ENCODE assay signal across 27 cellular contexts in the genomic region with DNA sequence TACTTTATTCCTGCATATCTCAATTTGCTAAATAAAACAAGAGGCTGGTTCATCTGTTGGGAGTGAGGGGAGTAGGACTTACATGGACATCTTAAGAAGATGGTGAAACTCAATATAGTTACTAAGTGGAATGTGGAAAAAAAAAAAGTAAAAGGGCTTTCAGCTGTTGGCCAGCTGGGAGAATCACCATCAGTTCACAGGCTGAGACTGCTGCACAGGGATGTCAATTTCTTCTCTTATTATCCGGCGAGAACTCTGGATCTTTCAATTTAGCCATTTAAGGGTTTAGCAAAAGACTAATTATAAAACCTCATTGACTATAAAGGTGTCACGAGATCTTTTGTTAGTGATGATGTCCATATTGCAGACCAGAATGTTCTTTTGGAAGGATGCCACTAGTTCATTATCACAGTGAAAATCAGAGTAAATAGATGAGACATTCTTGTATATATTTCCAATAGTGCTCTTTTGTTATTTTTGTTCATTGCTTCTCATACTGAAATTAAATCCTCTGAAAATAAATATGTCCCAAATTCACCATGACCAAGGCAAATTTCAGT.
A peak's percentile ranks its signal among the peaks of the same experiment; 100 is the strongest.
DNase-seq lines count a peak whose midpoint lies in the region; ATAC-seq and TF ChIP-seq lines count a peak whose summit lies in the region.
"Had no signal": no experiment of that assay in that cellular context is flagged by ENCODE, and none has a peak within 500 bp of the region (broad histone marks: within the 10 kb centered on the region; RNA-seq: fewer than 3 reads in every experiment).

No MANE protein-coding gene starts in this region.

- peak overlapping the region; percentile 90 for H3K27ac ChIP-seq in A673 (ENCODE audit: low read depth, low read length, poor library complexity, severe bottlenecking)
- no peak overlapping the region for H3K27ac ChIP-seq in endodermal cell (ENCODE audit: low read depth, low read length)
- H3K27ac ChIP-seq: BLaER1 treated with 17β-estradiol and CSF1 and Interleukin-3, amounts not matched to agents 10 nM and 100 nM; breast epithelium; ovary had no signal

- H3K4me1 Mint-ChIP-seq in endodermal cell: no peaks in the 10 kb centered on the region
- H3K4me1 Mint-ChIP-seq: memory B cell had no signal

- no peak overlapping the region for H3K4me3 Mint-ChIP-seq in endodermal cell
- H3K4me3 Mint-ChIP-seq: activated CD8-positive, alpha-beta T cell treated with anti-CD3 and anti-CD28 coated beads, Interleukin-2, amount 10 ng/mL, durations not matched to agents 7 days and 5 days; dendritic cell treated with granulocyte-macrophage colony-stimulating factor and Interleukin-4, amounts not matched to agents 40 ng/mL and 50 ng/mL, for 4 days; memory B cell; naive thymus-derived CD8-positive, alpha-beta T cell had no signal

- no TSS peak for BruUV-seq in A673 (replicated peaks; lab: Mats Ljungman, UMichigan)

- no peaks in the 10 kb centered on the region for H3K36me3 ChIP-seq in A673 (ENCODE audit: insufficient read depth, low read length, poor library complexity, severe bottlenecking)
- H3K36me3 ChIP-seq in endodermal cell (ENCODE audit: control insufficient read depth, insufficient read depth, low read length): no peaks in the 10 kb centered on the region
- H3K36me3 ChIP-seq: BLaER1 treated with 17β-estradiol and CSF1 and Interleukin-3, amounts not matched to agents 10 nM and 100 nM; breast epithelium; HAP-1; ovary; upper lobe of left lung had no signal

- H3K36me3 Mint-ChIP-seq in endodermal cell (ENCODE audit: low read depth): no peaks in the 10 kb centered on the region
- H3K36me3 Mint-ChIP-seq: memory B cell had no signal

- no peak for ATAC-seq in HG03521 (IDR thresholded peaks at IDR 0.05; ENCODE audit: unreplicated experiment)
- ATAC-seq in GM18520 (IDR thresholded peaks at IDR 0.05; ENCODE audit: unreplicated experiment): no peak
- ATAC-seq: activated CD8-positive, alpha-beta T cell treated with anti-CD3 and anti-CD28 coated beads, Interleukin-2, amount 10 ng/mL, durations not matched to agents 7 days and 5 days; naive thymus-derived CD8-positive, alpha-beta T cell; right cardiac atrium; Right ventricle myocardium inferior had no signal

- H3K27ac Mint-ChIP-seq in endodermal cell: no peak overlapping the region
- H3K27ac Mint-ChIP-seq: activated CD8-positive, alpha-beta T cell treated with anti-CD3 and anti-CD28 coated beads, Interleukin-2, amount 10 ng/mL, durations not matched to agents 7 days and 5 days; dendritic cell treated with granulocyte-macrophage colony-stimulating factor and Interleukin-4, amounts not matched to agents 40 ng/mL and 50 ng/mL, for 4 days; memory B cell; naive thymus-derived CD8-positive, alpha-beta T cell had no signal

- H3K27me3 Mint-ChIP-seq in endodermal cell (ENCODE audit: insufficient read depth): no peaks in the 10 kb centered on the region
- H3K27me3 Mint-ChIP-seq: dendritic cell treated with granulocyte-macrophage colony-stimulating factor and Interleukin-4, amounts not matched to agents 40 ng/mL and 50 ng/mL, for 4 days had no signal

- DNase-seq in A673 (ENCODE audit: low spot score) (peak; percentile 13), LNCaP clone FGC (ENCODE audit: low read depth) (peak; percentile 37), choroid plexus epithelial cell (ENCODE audit: low read depth) (peak; percentile 58), left kidney (ENCODE audit: low read depth, low spot score) (peak; percentile 44), endodermal cell (no peak)
- no peak for DNase-seq in activated naive CD4-positive, alpha-beta T cell treated with Interleukin-2 at 50 U/mL for 16 hours
- DNase-seq: activated CD4-positive, CD25-positive, alpha-beta regulatory T cell treated with anti-CD3 and anti-CD28 coated beads, Interleukin-2, amount 50 U/mL, for 72 hours; activated CD8-positive, alpha-beta T cell treated with anti-CD3 and anti-CD28 coated beads, Interleukin-2, amount 10 ng/mL, durations not matched to agents 7 days and 5 days; activated gamma-delta T cell; Caco-2; foreskin melanocyte; MM.1S; naive thymus-derived CD8-positive, alpha-beta T cell; NCI-H1436 treated with DMSO at 0.1 percent for 48 hours; NCI-H748 treated with DMSO at 0.1 percent for 48 hours; OCI-M1; ovary; right cardiac atrium had no signal

- H3K9me3 ChIP-seq in A673 (ENCODE audit: low read depth, low read length, poor library complexity, severe bottlenecking) (no peaks in the 10 kb centered on the region), endodermal cell (ENCODE audit: control insufficient read depth, low read length) (no peaks in the 10 kb centered on the region)
- H3K9me3 ChIP-seq: BLaER1 treated with 17β-estradiol and CSF1 and Interleukin-3, amounts not matched to agents 10 nM and 100 nM; breast epithelium; Caco-2; HAP-1; ovary; upper lobe of left lung had no signal

- peaks cover 44% of the 10 kb centered on the region for H3K4me1 ChIP-seq in A673 (ENCODE audit: insufficient read depth, low read length, poor library complexity, severe bottlenecking)
- no peaks in the 10 kb centered on the region for H3K4me1 ChIP-seq in endodermal cell (ENCODE audit: control insufficient read depth, insufficient read depth, low read length)
- H3K4me1 ChIP-seq: BLaER1 treated with 17β-estradiol and CSF1 and Interleukin-3, amounts not matched to agents 10 nM and 100 nM; breast epithelium; Caco-2; HAP-1 had no signal

- CTCF ChIA-PET in A673 (lab: Charles Lee): no interaction called here

- intact Hi-C loops in A673 (cut with micrococcal nuclease; ENCODE audit: unreplicated experiment): no loop called here

- TF ChIP-seq CTCF in A673 (conservative IDR thresholded peaks at IDR 0.05; ENCODE audit: low read depth, low read length) (no peak), LNCaP clone FGC (IDR thresholded peaks at IDR 0.05; ENCODE audit: control insufficient read depth, extremely low read depth, insufficient read depth) (no peak), choroid plexus epithelial cell (conservative IDR thresholded peaks at IDR 0.05; ENCODE audit: low read depth, low read length) (no peak), endodermal cell (conservative IDR thresholded peaks at IDR 0.05) (no peak)

- WGBS in endodermal cell (ENCODE audit: insufficient coverage in 1 of 2, insufficient read length in 1 of 2), 2 experiments: 90 to 94% methylated on average over 1 to 3 of the region's 3 CpGs

- no peaks in the 10 kb centered on the region for H3K27me3 ChIP-seq in A673 (replicated peaks; ENCODE audit: insufficient read depth, low read depth, low read length, poor library complexity)
- no peaks in the 10 kb centered on the region for H3K27me3 ChIP-seq in endodermal cell (ENCODE audit: control insufficient read depth, insufficient read depth, low read length, poor library complexity, severe bottlenecking)
- H3K27me3 ChIP-seq: BLaER1 treated with 17β-estradiol and CSF1 and Interleukin-3, amounts not matched to agents 10 nM and 100 nM; breast epithelium; ovary; upper lobe of left lung had no signal

- POLR2A ChIA-PET in A673 (lab: Charles Lee; ENCODE audit: low non-redundant PET): no interaction called here

- H3K9me3 Mint-ChIP-seq in endodermal cell: no peaks in the 10 kb centered on the region
- H3K9me3 Mint-ChIP-seq: dendritic cell treated with granulocyte-macrophage colony-stimulating factor and Interleukin-4, amounts not matched to agents 40 ng/mL and 50 ng/mL, for 4 days; memory B cell; naive thymus-derived CD8-positive, alpha-beta T cell had no signal

- H3K4me3 ChIP-seq in A673 (ENCODE audit: low read depth, low read length, poor library complexity, severe bottlenecking) (no peak overlapping the region), LNCaP clone FGC (ENCODE audit: low read depth, low read length) (no peak overlapping the region), choroid plexus epithelial cell (ENCODE audit: low read depth, low read length) (no peak overlapping the region), endodermal cell (ENCODE audit: low read length) (no peak overlapping the region)
- H3K4me3 ChIP-seq: BLaER1 treated with 17β-estradiol and CSF1 and Interleukin-3, amounts not matched to agents 10 nM and 100 nM; breast epithelium; HAP-1; ovary; upper lobe of left lung had no signal

- H3K9ac ChIP-seq in endodermal cell (ENCODE audit: extremely low read depth, low read length, poor library complexity, severe bottlenecking): no peak overlapping the region
- H3K9ac ChIP-seq: BLaER1 treated with 17β-estradiol and CSF1 and Interleukin-3, amounts not matched to agents 10 nM and 100 nM had no signal

Comparison
In these comparisons a context has a peak if more than half of its experiments do, and no peak if none do; other contexts are left out.
1. DNase-seq: peak in A673 (single experiment), LNCaP clone FGC (single experiment), choroid plexus epithelial cell (single experiment) and left kidney (single experiment); none in activated naive CD4-positive, alpha-beta T cell treated with Interleukin-2 at 50 U/mL for 16 hours (single experiment) and endodermal cell (single experiment).